In the genomic region with DNA sequence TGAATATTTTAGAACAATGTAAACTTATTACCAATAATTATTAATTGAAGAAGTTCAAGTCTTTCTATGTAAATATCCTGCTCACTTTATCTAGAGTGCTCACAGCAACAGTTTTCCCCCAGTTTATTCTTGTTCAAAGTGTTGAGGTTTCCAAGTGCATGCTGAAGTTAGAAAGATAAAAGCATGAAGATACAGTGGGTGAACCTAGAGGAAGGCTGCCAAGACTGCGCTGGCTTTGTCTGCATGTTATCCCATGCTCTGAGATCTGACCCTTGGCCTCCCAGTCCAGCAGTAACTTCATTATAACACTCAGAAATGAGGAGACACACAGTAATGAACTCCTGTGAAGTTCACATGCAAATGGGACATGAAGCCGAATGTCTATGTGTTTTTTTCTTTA, we compare ENCODE assay signal across 1 cellular context.
TF ChIP-seq lines count a peak whose summit lies in the region.

No MANE protein-coding gene starts in this region.

TF ChIP-seq in SK-N-SH treated with all-trans-retinoic acid at 6 μM for 48 hours, 23 proteins besides CTCF, POLR2A, EP300 and RAD21 (continued from another document):
- TF ChIP-seq, protein P1, sequence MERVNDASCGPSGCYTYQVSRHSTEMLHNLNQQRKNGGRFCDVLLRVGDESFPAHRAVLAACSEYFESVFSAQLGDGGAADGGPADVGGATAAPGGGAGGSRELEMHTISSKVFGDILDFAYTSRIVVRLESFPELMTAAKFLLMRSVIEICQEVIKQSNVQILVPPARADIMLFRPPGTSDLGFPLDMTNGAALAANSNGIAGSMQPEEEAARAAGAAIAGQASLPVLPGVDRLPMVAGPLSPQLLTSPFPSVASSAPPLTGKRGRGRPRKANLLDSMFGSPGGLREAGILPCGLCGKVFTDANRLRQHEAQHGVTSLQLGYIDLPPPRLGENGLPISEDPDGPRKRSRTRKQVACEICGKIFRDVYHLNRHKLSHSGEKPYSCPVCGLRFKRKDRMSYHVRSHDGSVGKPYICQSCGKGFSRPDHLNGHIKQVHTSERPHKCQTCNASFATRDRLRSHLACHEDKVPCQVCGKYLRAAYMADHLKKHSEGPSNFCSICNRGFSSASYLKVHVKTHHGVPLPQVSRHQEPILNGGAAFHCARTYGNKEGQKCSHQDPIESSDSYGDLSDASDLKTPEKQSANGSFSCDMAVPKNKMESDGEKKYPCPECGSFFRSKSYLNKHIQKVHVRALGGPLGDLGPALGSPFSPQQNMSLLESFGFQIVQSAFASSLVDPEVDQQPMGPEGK (CRISPR knock-in tag; IDR thresholded peaks at IDR 0.05; ENCODE audit: borderline replicate concordance), result no peak
- TF ChIP-seq TOX (CRISPR knock-in tag; IDR thresholded peaks at IDR 0.05; ENCODE audit: borderline replicate concordance) (no peak), BACH2 (CRISPR knock-in tag; IDR thresholded peaks at IDR 0.05; ENCODE audit: borderline replicate concordance) (no peak), ZC3H10 (CRISPR knock-in tag; IDR thresholded peaks at IDR 0.05) (no peak), ZFP3 (CRISPR knock-in tag; IDR thresholded peaks at IDR 0.05) (no peak), GLIS3 (CRISPR knock-in tag; IDR thresholded peaks at IDR 0.05) (no peak), TCF4 (CRISPR knock-in tag; IDR thresholded peaks at IDR 0.05; ENCODE audit: borderline replicate concordance) (no peak), ZNF565 (CRISPR knock-in tag; conservative IDR thresholded peaks at IDR 0.05; ENCODE audit: low read depth) (no peak), PPARA (CRISPR knock-in tag; IDR thresholded peaks at IDR 0.05; ENCODE audit: borderline replicate concordance) (no peak), CSRNP3 (CRISPR knock-in tag; IDR thresholded peaks at IDR 0.05) (no peak), ISL1 (CRISPR knock-in tag; IDR thresholded peaks at IDR 0.05) (no peak), ZNF70 (CRISPR knock-in tag; IDR thresholded peaks at IDR 0.05) (no peak), RARB (CRISPR knock-in tag; IDR thresholded peaks at IDR 0.05) (no peak), ARNTL (CRISPR knock-in tag; IDR thresholded peaks at IDR 0.05; ENCODE audit: borderline replicate concordance, low read depth) (no peak), CREB5 (CRISPR knock-in tag; IDR thresholded peaks at IDR 0.05; ENCODE audit: low read depth) (no peak)
